ENCODE assay signal across 31 cellular contexts in genomic region chr14:90651976-90652560, GRCh38.
"Had no signal": no experiment of that assay in that cellular context is flagged by ENCODE, and none has a peak within 500 bp of the region (broad histone marks: within the 10 kb centered on the region; RNA-seq: fewer than 3 reads in every experiment).

No MANE protein-coding gene starts in this region.

- H3K4me3 ChIP-seq: adrenal gland, ascending aorta, heart right ventricle, left ventricle myocardium inferior, lung, mucosa of descending colon, neural progenitor cell, psoas muscle, testis, uterus had no signal

- H3K9me3 ChIP-seq: adrenal gland, ascending aorta, heart right ventricle, left ventricle myocardium inferior, mucosa of descending colon, psoas muscle, testis, uterus had no signal

- H2AFZ ChIP-seq: neural progenitor cell, parathyroid adenoma had no signal

- ATAC-seq: activated CD4-positive, CD25-positive, alpha-beta regulatory T cell treated with anti-CD3 and anti-CD28 coated beads, Interleukin-2, amount 50 U/mL, for 24 hours; foreskin keratinocyte; heart right ventricle; mucosa of descending colon had no signal

- H3K9ac ChIP-seq: neural progenitor cell, parathyroid adenoma had no signal

- H3K36me3 ChIP-seq: brain microvascular endothelial cell, neural progenitor cell, uterus had no signal

- H3K27me3 ChIP-seq: adrenal gland, ascending aorta, brain microvascular endothelial cell, foreskin keratinocyte, heart right ventricle, neural progenitor cell, testis, uterus had no signal

- H3K79me2 ChIP-seq: parathyroid adenoma had no signal

- H3K4me1 ChIP-seq: foreskin keratinocyte, parathyroid adenoma, uterus had no signal

- DNase-seq: activated CD4-positive, alpha-beta memory T cell treated with anti-CD3 and anti-CD28 coated beads for 36 hours; activated CD4-positive, alpha-beta T cell treated with anti-CD3 and anti-CD28 coated beads for 48 hours; activated CD8-positive, alpha-beta memory T cell treated with anti-CD3 and anti-CD28 coated beads, Interleukin-2, amount 50 U/mL, for 4 hours; activated effector memory CD4-positive, alpha-beta T cell treated with anti-CD3 and anti-CD28 coated beads, Interleukin-2, amount 50 U/mL, for 16 hours; activated naive CD4-positive, alpha-beta T cell treated with anti-CD3 and anti-CD28 coated beads for 36 hours; activated naive CD8-positive, alpha-beta T cell treated with anti-CD3 and anti-CD28 coated beads for 36 hours; activated T-cell treated with anti-CD3 and anti-CD28 coated beads, Interleukin-2, amount 50 U/mL, for 1 hour; adrenal gland; brain microvascular endothelial cell; endodermal cell; foreskin keratinocyte; heart right ventricle; kidney glomerular epithelial cell; left ventricle myocardium inferior; mesendoderm; mucosa of descending colon; naive B cell; occipital lobe; psoas muscle; stimulated activated CD4-positive, alpha-beta T cell treated with anti-CD3 and anti-CD28 coated beads, Interleukin-15, amount 100 ng/mL, for 24 hours; stimulated activated CD4-positive, alpha-beta T cell treated with anti-CD3 and anti-CD28 coated beads, Interleukin-2, amount 100 ng/mL, for 24 hours; stimulated activated naive CD4-positive, alpha-beta T cell; T-helper 9 cell; testis; uterus had no signal

- H3K4me2 ChIP-seq: neural progenitor cell had no signal

- H3K27ac ChIP-seq: adrenal gland, ascending aorta, brain microvascular endothelial cell, foreskin keratinocyte, heart right ventricle, left ventricle myocardium inferior, neural progenitor cell, parathyroid adenoma, psoas muscle, testis, uterus, VCaP had no signal
